ENCODE assay signal across 31 cellular contexts in the genomic region with DNA sequence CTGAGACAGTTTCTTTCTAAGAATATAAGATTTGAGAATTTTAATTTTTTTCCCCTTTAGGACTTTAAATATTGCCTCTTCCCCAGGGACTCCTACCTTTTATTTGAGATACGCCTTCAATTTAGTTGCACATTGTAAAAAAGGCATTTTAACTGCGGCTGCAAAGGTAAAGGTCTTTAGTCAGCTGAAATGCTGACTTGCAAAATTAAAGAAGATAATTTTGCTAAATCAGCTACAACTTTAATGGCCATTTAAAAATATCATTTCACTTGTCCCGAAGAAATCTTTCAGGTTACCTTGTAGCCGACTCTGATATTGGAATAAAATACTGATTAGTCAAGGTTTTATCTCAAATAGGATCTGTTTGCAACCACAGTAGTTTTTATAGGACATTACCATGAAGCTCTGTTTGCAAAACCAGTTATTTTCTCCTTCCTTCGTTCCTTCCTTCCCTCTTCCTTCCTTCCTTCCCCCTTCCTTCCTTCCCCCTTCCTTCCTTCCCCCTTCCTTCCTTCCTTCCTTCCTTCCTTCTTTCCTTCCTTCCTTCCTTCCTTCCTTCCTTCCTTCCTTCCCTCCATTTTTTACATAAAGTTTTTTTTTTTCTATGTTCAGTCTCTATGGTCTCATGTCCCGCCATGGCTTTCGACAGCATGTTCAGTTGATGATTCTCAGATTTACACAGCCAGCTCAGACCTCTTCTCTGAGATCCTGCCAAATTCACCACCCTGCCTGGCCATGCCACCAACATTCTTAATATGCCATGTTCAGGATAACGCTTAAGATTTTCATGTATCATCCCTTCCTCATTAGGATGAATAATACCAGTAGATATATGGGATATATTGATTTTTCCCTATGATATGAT.
"Had no signal": no experiment of that assay in that cellular context is flagged by ENCODE, and none has a peak within 500 bp of the region (broad histone marks: within the 10 kb centered on the region; RNA-seq: fewer than 3 reads in every experiment).

No MANE protein-coding gene starts in this region.

- DNase-seq: activated B cell treated with CpG ODN at 0.5 μM for 24 hours; activated CD4-positive, alpha-beta T cell treated with anti-CD3 and anti-CD28 coated beads for 48 hours; activated CD4-positive, alpha-beta T cell treated with anti-CD3 and anti-CD28 coated beads, Interleukin-2, amount 50 U/mL, for 1 hour; activated CD4-positive, alpha-beta T cell treated with anti-CD3 and anti-CD28 coated beads, Interleukin-2, amount 50 U/mL, for 48 hours; activated CD8-positive, alpha-beta memory T cell treated with anti-CD3 and anti-CD28 coated beads for 24 hours; activated CD8-positive, alpha-beta T cell treated with anti-CD3 and anti-CD28 coated beads for 36 hours; activated effector memory CD4-positive, alpha-beta T cell treated with anti-CD3 and anti-CD28 coated beads, Interleukin-2, amount 50 U/mL, for 16 hours; activated naive CD4-positive, alpha-beta T cell treated with anti-CD3 and anti-CD28 coated beads for 36 hours; activated naive CD8-positive, alpha-beta T cell treated with anti-CD3 and anti-CD28 coated beads for 36 hours; activated naive CD8-positive, alpha-beta T cell treated with anti-CD3 and anti-CD28 coated beads, Interleukin-2, amount 50 U/mL, for 24 hours; activated T-cell treated with anti-CD3 and anti-CD28 coated beads, Interleukin-2, amount 50 U/mL, for 1 hour; activated T-cell treated with anti-CD3 and anti-CD28 coated beads, Interleukin-2, amount 50 U/mL, for 48 hours; adrenal gland; amygdala; aorta; central memory CD4-positive, alpha-beta T cell; cerebellar nuclear complex; colonic mucosa; effector CD8-positive, alpha-beta T cell; esophagus squamous epithelium; foreskin melanocyte; heart right ventricle; T-helper 17 cell; T1000; WERI-Rb-1 had no signal

- H3K27ac ChIP-seq: adrenal gland, breast epithelium, cardiac muscle cell, colonic mucosa, epithelial cell of prostate, esophagus squamous epithelium, gastroesophageal sphincter, heart right ventricle, WERI-Rb-1 had no signal

- FAIRE-seq: endometrium had no signal

- H3K4me3 ChIP-seq: adrenal gland, breast epithelium, cardiac muscle cell, colonic mucosa, esophagus squamous epithelium, gastroesophageal sphincter, heart right ventricle had no signal

- ATAC-seq: activated CD4-positive, CD25-positive, alpha-beta regulatory T cell treated with anti-CD3 and anti-CD28 coated beads, Interleukin-2, amount 50 U/mL, for 24 hours; activated CD8-positive, alpha-beta T cell treated with anti-CD3 and anti-CD28 coated beads for 36 hours; activated naive CD8-positive, alpha-beta T cell treated with anti-CD3 and anti-CD28 coated beads, Interleukin-2, amount 50 U/mL, for 24 hours; gastroesophageal sphincter; heart right ventricle; T-helper 17 cell had no signal

- H3K4me1 ChIP-seq: adrenal gland, breast epithelium, colonic mucosa, esophagus squamous epithelium, gastroesophageal sphincter, heart right ventricle had no signal

- H3K36me3 ChIP-seq: adrenal gland, breast epithelium, cardiac muscle cell, colonic mucosa, esophagus squamous epithelium, gastroesophageal sphincter, heart right ventricle, WERI-Rb-1 had no signal

- H3K9me3 ChIP-seq: adrenal gland, colonic mucosa, esophagus squamous epithelium, gastroesophageal sphincter had no signal

- H3K27me3 ChIP-seq: adrenal gland, breast epithelium, cardiac muscle cell, colonic mucosa, esophagus squamous epithelium, gastroesophageal sphincter, heart right ventricle had no signal
